Comparison of ENCODE assay signal across 24 cellular contexts in the genomic region with DNA sequence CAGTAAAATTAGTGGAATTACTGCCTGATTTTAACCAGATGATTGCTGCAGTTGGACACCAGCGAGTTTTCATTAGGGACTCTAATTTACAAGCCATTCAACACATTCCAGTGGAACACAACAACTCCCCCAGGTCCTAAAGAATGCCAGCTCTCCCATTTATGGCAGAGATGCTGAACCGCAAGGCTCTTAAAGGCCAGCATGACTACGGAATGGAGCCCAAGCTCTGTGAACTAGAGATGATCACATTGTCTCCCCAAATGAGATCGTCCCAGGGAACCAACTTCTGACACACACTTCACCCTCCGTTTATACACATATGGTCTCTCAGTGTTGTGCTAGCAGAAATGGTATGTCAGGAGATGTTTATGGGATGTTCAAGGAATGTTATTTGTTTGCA.
DNase-seq lines count a peak whose midpoint lies in the region; ATAC-seq and TF ChIP-seq lines count a peak whose summit lies in the region.
"Had no signal": no experiment of that assay in that cellular context is flagged by ENCODE, and none has a peak within 500 bp of the region (broad histone marks: within the 10 kb centered on the region; RNA-seq: fewer than 3 reads in every experiment).

No MANE protein-coding gene starts in this region.

- ATAC-seq in HG03469 (IDR thresholded peaks at IDR 0.05; ENCODE audit: unreplicated experiment) (no peak), GM21786 (IDR thresholded peaks at IDR 0.05; ENCODE audit: unreplicated experiment) (no peak), right cardiac atrium (no peak)
- ATAC-seq: A549, natural killer cell had no signal

- H4K20me1 ChIP-seq in osteoblast (ENCODE audit: insufficient read depth, low read length) (no peaks in the 10 kb centered on the region), hepatocyte (ENCODE audit: insufficient read depth, poor library complexity, severe bottlenecking) (no peaks in the 10 kb centered on the region)

- H2AFZ ChIP-seq in osteoblast (ENCODE audit: low read length) (peak overlapping the region; percentile 9), hepatocyte (no peak overlapping the region)
- H2AFZ ChIP-seq: PC-9 had no signal

- peak; percentile 70 for DNase-seq in AG20443 (ENCODE audit: low spot score)
- peak; percentile 56 for DNase-seq in M059J (ENCODE audit: low read depth)
- DNase-seq in fibroblast of villous mesenchyme (ENCODE audit: low read depth): peak; percentile 92
- peak; percentile 19 for DNase-seq in osteoblast (ENCODE audit: insufficient read length, low spot score, missing footprints)
- DNase-seq in hepatocyte (ENCODE audit: low spot score): no peak
- no peak for DNase-seq in right cardiac atrium
- DNase-seq: activated CD4-positive, alpha-beta T cell treated with anti-CD3 and anti-CD28 coated beads, Interleukin-2, amount 10 ng/mL, durations not matched to agents 7 days and 5 days; activated gamma-delta T cell; foreskin melanocyte; GDM1; hippocampal formation; natural killer cell; NCI-H1092; NCI-H2029; NCI-H226; PC-9; SIG-M5; spleen; T-helper 1 cell had no signal

- H3K27ac ChIP-seq in osteoblast (ENCODE audit: low read depth, low read length) (no peak overlapping the region), hepatocyte (no peak overlapping the region), right cardiac atrium (ENCODE audit: low read length) (no peak overlapping the region)
- H3K27ac ChIP-seq: A549, coronary artery, PC-9, spleen had no signal

- H3K79me2 ChIP-seq in osteoblast (ENCODE audit: insufficient read depth, low read length) (no peaks in the 10 kb centered on the region), hepatocyte (no peaks in the 10 kb centered on the region)

- no peak for TF ChIP-seq CTCF in fibroblast of villous mesenchyme (IDR thresholded peaks at IDR 0.05; ENCODE audit: insufficient read depth, low read depth, low read length)
- no peak for TF ChIP-seq CTCF in osteoblast (IDR thresholded peaks at IDR 0.05; ENCODE audit: extremely low read depth, low read depth, low read length)
- TF ChIP-seq CTCF in hepatocyte (IDR thresholded peaks at IDR 0.05; ENCODE audit: poor library complexity): no peak

- peak overlapping the region; percentile 22 for H3K4me2 ChIP-seq in osteoblast (ENCODE audit: insufficient read depth, low read length)
- H3K4me2 ChIP-seq in hepatocyte: no peak overlapping the region
- H3K4me2 ChIP-seq: A549, PC-9 had no signal

- no peaks in the 10 kb centered on the region for H3K36me3 ChIP-seq in osteoblast (ENCODE audit: insufficient read depth, low read length)
- no peaks in the 10 kb centered on the region for H3K36me3 ChIP-seq in hepatocyte (replicated peaks; ENCODE audit: insufficient read depth, low read depth)
- H3K36me3 ChIP-seq: breast epithelium, spleen had no signal

- H3K9me2 ChIP-seq in hepatocyte (replicated peaks; ENCODE audit: insufficient read depth): no peaks in the 10 kb centered on the region

- intact Hi-C loops in right cardiac atrium (cut with DNase I): no loop called here

- no peaks in the 10 kb centered on the region for H3K27me3 ChIP-seq in osteoblast (ENCODE audit: insufficient read depth, low read length)
- no peaks in the 10 kb centered on the region for H3K27me3 ChIP-seq in hepatocyte
- no peaks in the 10 kb centered on the region for H3K27me3 ChIP-seq in right cardiac atrium (ENCODE audit: control insufficient read depth, insufficient read depth)
- H3K27me3 ChIP-seq: breast epithelium, spleen had no signal

- no peaks in the 10 kb centered on the region for H3K9me3 ChIP-seq in osteoblast (ENCODE audit: low read depth, low read length)
- no peaks in the 10 kb centered on the region for H3K9me3 ChIP-seq in hepatocyte (ENCODE audit: low read depth)
- H3K9me3 ChIP-seq in right cardiac atrium (ENCODE audit: control insufficient read depth, low read length): no peaks in the 10 kb centered on the region
- H3K9me3 ChIP-seq: A549, breast epithelium, spleen had no signal

- 47% methylated on average over 5 of the region's 5 CpGs for WGBS in hepatocyte (ENCODE audit: low lambda C conversion rate, missing lambda C conversion rate)
- WGBS in right cardiac atrium: 88% methylated on average over 5 of the region's 5 CpGs

- H3K4me1 ChIP-seq in osteoblast (ENCODE audit: insufficient read depth, low read length) (peaks cover 2% of the 10 kb centered on the region), hepatocyte (ENCODE audit: insufficient read depth) (no peaks in the 10 kb centered on the region), right cardiac atrium (ENCODE audit: control insufficient read depth, insufficient read depth, low read length) (no peaks in the 10 kb centered on the region)
- H3K4me1 ChIP-seq: A549, breast epithelium had no signal

- H3K4me3 ChIP-seq in fibroblast of villous mesenchyme (ENCODE audit: low read depth, low read length) (no peak overlapping the region), osteoblast (ENCODE audit: insufficient read depth, low read length) (no peak overlapping the region), hepatocyte (no peak overlapping the region), right cardiac atrium (ENCODE audit: low read length) (no peak overlapping the region)
- H3K4me3 ChIP-seq: A549, breast epithelium, coronary artery, PC-9, spleen had no signal

Comparison
In these comparisons a context has a peak if more than half of its experiments do, and no peak if none do; other contexts are left out.
1. DNase-seq: peak in AG20443 (single experiment), M059J (single experiment), fibroblast of villous mesenchyme (single experiment) and osteoblast (single experiment); none in hepatocyte (single experiment) and right cardiac atrium (0 of 3).